ENCODE assay signal across 34 cellular contexts in the genomic region with DNA sequence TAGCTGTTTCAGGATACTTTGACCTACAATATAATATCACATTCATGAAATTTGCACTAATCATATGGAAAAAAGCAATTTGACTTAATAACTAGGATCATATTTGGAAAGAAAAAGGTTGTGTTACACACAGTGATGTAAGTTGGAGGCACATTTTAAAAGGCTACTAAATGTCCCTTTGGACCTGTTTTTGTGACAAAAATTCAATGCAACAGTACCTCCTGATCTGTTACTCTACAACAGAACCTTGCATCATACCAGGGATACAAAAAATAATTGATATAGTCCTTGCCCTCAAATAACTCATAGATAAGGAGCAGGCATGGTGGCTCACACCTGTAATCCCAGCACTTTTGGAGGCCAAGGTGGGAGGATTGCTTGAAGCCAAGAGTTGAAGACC.
"Had no signal": no experiment of that assay in that cellular context is flagged by ENCODE, and none has a peak within 500 bp of the region (broad histone marks: within the 10 kb centered on the region; RNA-seq: fewer than 3 reads in every experiment).

No MANE protein-coding gene starts in this region.

- H3K4me3 ChIP-seq: adrenal gland, body of pancreas, breast epithelium had no signal

- DNase-seq: activated B cell treated with CpG ODN at 0.5 μM for 24 hours; activated CD4-positive, alpha-beta memory T cell treated with anti-CD3 and anti-CD28 coated beads for 36 hours; activated CD4-positive, alpha-beta T cell treated with anti-CD3 and anti-CD28 coated beads for 4 hours; activated CD4-positive, alpha-beta T cell treated with anti-CD3 and anti-CD28 coated beads, Interleukin-2, amount 10 ng/mL, durations not matched to agents 24 days and 14 days; activated CD4-positive, alpha-beta T cell treated with anti-CD3 and anti-CD28 coated beads, Interleukin-2, amount 50 U/mL, for 1 hour; activated CD4-positive, alpha-beta T cell treated with anti-CD3 and anti-CD28 coated beads, Interleukin-2, amount 50 U/mL, for 4 hours; activated CD4-positive, CD25-positive, alpha-beta regulatory T cell treated with anti-CD3 and anti-CD28 coated beads, Interleukin-2, amount 50 U/mL, for 72 hours; activated CD8-positive, alpha-beta memory T cell treated with anti-CD3 and anti-CD28 coated beads, Interleukin-2, amount 50 U/mL, for 4 hours; activated CD8-positive, alpha-beta T cell treated with anti-CD3 and anti-CD28 coated beads for 36 hours; activated effector memory CD4-positive, alpha-beta T cell treated with anti-CD3 and anti-CD28 coated beads, Interleukin-2, amount 50 U/mL, for 16 hours; activated gamma-delta T cell treated with Interleukin-2 at 50 U/mL for 16 hours; activated naive CD4-positive, alpha-beta T cell; activated naive CD4-positive, alpha-beta T cell treated with anti-CD3 and anti-CD28 coated beads for 36 hours; activated naive CD4-positive, alpha-beta T cell treated with anti-CD3 and anti-CD28 coated beads, Interleukin-2, amount 50 U/mL, for 16 hours; activated naive CD8-positive, alpha-beta T cell treated with anti-CD3 and anti-CD28 coated beads for 36 hours; activated T-cell treated with anti-CD3 and anti-CD28 coated beads for 4 hours; activated T-cell treated with anti-CD3 and anti-CD28 coated beads, Interleukin-2, amount 50 U/mL, for 1 hour; activated T-cell treated with anti-CD3 and anti-CD28 coated beads, Interleukin-2, amount 50 U/mL, for 4 hours; activated T-cell treated with anti-CD3 and anti-CD28 coated beads, Interleukin-2, amount 50 U/mL, for 72 hours; adrenal gland; amniotic stem cell; aorta; body of pancreas; brain microvascular endothelial cell; central memory CD4-positive, alpha-beta T cell; T-helper 1 cell; T-helper 2 cell; T-helper 9 cell had no signal

- H3K4me1 ChIP-seq: adrenal gland, breast epithelium had no signal

- H3K9me3 ChIP-seq: adrenal gland, body of pancreas, breast epithelium had no signal

- H3K36me3 ChIP-seq: adrenal gland, brain microvascular endothelial cell, breast epithelium had no signal

- H3K27me3 ChIP-seq: adrenal gland, body of pancreas, brain microvascular endothelial cell, breast epithelium had no signal

- H3K27ac ChIP-seq: adrenal gland, body of pancreas, brain microvascular endothelial cell, breast epithelium, VCaP had no signal

- ATAC-seq: activated CD8-positive, alpha-beta T cell treated with anti-CD3 and anti-CD28 coated beads for 36 hours; activated naive CD4-positive, alpha-beta T cell treated with anti-CD3 and anti-CD28 coated beads, Interleukin-2, amount 50 U/mL, for 72 hours; activated T-cell treated with anti-CD3 and anti-CD28 coated beads, Interleukin-2, amount 50 U/mL, for 4 hours; activated T-cell treated with anti-CD3 and anti-CD28 coated beads, Interleukin-2, amount 50 U/mL, for 72 hours; activated T-helper 17 cell treated with anti-CD3 and anti-CD28 coated beads, Interleukin-2, amount 50 U/mL, for 72 hours; body of pancreas had no signal

- FAIRE-seq: astrocyte, TTC549 had no signal
